ENCODE assay signal across 1 cellular context in the genomic region with DNA sequence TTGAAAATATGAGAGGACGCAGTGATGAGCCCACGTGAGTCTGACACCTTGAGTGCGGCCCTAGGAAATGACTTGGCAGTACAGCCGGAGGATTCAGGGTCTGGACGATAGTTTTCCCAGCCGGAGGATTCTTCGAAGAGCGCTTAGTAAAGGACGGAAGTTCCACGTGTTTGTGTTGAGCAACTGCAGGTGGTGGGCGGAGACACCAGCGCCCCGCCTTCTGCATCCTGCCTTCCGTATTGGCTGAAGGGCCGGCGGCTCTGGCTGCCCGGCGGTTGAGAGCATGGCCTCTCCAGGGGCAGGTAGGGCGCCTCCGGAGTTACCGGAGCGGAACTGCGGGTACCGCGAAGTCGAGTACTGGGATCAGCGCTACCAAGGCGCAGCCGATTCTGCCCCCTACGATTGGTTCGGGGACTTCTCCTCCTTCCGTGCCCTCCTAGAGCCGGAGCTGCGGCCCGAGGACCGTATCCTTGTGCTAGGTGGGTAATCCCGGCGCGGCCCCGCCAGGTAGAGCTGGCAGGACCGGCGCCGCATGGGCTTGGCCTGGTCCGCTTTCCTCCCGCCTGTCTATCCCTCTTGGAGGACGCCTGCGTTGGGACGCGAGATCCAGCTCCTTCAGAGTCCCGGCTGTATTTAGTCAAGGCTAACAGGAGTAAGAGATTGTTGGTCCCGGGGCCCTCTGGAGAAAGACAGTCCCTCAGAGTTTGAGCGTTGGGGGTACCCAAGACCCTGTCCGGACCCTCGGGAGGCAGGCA.
A peak's percentile ranks its signal among the peaks of the same experiment; 100 is the strongest.
TF ChIP-seq lines count a peak whose summit lies in the region.

A gene (plus strand): TSS at position 261 of the 755 bp plus-strand sequence. CDS start 23 bp downstream, at position 284.

TF ChIP-seq in HepG2, 621 proteins besides CTCF, POLR2A, EP300 and RAD21 (continued from another document and continues in another):
- TF ChIP-seq, protein P1, sequence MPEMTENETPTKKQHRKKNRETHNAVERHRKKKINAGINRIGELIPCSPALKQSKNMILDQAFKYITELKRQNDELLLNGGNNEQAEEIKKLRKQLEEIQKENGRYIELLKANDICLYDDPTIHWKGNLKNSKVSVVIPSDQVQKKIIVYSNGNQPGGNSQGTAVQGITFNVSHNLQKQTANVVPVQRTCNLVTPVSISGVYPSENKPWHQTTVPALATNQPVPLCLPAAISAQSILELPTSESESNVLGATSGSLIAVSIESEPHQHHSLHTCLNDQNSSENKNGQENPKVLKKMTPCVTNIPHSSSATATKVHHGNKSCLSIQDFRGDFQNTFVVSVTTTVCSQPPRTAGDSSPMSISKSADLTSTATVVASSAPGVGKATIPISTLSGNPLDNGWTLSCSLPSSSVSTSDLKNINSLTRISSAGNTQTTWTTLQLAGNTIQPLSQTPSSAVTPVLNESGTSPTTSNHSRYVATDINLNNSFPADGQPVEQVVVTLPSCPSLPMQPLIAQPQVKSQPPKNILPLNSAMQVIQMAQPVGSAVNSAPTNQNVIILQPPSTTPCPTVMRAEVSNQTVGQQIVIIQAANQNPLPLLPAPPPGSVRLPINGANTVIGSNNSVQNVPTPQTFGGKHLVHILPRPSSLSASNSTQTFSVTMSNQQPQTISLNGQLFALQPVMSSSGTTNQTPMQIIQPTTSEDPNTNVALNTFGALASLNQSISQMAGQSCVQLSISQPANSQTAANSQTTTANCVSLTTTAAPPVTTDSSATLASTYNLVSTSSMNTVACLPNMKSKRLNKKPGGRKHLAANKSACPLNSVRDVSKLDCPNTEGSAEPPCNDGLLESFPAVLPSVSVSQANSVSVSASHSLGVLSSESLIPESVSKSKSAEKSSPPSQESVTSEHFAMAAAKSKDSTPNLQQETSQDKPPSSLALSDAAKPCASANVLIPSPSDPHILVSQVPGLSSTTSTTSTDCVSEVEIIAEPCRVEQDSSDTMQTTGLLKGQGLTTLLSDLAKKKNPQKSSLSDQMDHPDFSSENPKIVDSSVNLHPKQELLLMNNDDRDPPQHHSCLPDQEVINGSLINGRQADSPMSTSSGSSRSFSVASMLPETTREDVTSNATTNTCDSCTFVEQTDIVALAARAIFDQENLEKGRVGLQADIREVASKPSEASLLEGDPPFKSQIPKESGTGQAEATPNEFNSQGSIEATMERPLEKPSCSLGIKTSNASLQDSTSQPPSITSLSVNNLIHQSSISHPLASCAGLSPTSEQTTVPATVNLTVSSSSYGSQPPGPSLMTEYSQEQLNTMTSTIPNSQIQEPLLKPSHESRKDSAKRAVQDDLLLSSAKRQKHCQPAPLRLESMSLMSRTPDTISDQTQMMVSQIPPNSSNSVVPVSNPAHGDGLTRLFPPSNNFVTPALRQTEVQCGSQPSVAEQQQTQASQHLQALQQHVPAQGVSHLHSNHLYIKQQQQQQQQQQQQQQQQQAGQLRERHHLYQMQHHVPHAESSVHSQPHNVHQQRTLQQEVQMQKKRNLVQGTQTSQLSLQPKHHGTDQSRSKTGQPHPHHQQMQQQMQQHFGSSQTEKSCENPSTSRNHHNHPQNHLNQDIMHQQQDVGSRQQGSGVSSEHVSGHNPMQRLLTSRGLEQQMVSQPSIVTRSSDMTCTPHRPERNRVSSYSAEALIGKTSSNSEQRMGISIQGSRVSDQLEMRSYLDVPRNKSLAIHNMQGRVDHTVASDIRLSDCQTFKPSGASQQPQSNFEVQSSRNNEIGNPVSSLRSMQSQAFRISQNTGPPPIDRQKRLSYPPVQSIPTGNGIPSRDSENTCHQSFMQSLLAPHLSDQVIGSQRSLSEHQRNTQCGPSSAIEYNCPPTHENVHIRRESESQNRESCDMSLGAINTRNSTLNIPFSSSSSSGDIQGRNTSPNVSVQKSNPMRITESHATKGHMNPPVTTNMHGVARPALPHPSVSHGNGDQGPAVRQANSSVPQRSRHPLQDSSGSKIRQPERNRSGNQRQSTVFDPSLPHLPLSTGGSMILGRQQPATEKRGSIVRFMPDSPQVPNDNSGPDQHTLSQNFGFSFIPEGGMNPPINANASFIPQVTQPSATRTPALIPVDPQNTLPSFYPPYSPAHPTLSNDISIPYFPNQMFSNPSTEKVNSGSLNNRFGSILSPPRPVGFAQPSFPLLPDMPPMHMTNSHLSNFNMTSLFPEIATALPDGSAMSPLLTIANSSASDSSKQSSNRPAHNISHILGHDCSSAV (CRISPR knock-in tag; IDR thresholded peaks at IDR 0.05; ENCODE audit: borderline replicate concordance): no peak
- no peak for TF ChIP-seq TARDBP (CRISPR knock-in tag; IDR thresholded peaks at IDR 0.05)
- TF ChIP-seq, protein P2, sequence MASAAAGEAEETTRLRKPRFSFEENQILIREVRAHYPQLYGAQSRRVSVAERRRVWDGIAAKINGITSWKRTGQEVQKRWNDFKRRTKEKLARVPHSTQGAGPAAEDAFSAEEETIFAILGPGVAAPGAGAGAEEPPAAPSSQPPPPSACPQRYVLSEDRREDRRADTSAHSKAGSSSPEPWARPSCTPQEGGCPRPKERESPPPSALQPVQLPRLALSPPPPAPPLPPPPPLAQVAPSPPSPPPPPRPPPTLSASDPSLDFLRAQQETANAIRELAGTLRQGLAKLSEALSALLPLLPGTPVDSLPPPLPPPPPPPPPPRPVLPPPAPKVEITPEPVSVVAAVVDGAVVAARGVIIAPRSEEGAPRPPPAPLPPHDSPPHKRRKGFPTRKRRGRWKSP (CRISPR knock-in tag; IDR thresholded peaks at IDR 0.05): peak; percentile 45; the same call in 1 of the 2 replicates
- peak; percentile 30; the same call in 1 of the 2 replicates for TF ChIP-seq ELF3 (CRISPR knock-in tag; IDR thresholded peaks at IDR 0.05)
- TF ChIP-seq MZF1 (CRISPR knock-in tag; IDR thresholded peaks at IDR 0.05; ENCODE audit: borderline replicate concordance): no peak
- TF ChIP-seq ZFP36L1 (CRISPR knock-in tag; IDR thresholded peaks at IDR 0.05): no peak
- no peak for TF ChIP-seq PAF1 (CRISPR knock-in tag; IDR thresholded peaks at IDR 0.05)
- no peak for TF ChIP-seq CBX5 (CRISPR knock-in tag; IDR thresholded peaks at IDR 0.05; ENCODE audit: borderline replicate concordance)
- TF ChIP-seq, protein P3, sequence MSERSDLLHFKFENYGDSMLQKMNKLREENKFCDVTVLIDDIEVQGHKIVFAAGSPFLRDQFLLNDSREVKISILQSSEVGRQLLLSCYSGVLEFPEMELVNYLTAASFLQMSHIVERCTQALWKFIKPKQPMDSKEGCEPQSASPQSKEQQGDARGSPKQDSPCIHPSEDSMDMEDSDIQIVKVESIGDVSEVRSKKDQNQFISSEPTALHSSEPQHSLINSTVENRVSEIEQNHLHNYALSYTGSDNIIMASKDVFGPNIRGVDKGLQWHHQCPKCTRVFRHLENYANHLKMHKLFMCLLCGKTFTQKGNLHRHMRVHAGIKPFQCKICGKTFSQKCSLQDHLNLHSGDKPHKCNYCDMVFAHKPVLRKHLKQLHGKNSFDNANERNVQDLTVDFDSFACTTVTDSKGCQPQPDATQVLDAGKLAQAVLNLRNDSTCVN (CRISPR knock-in tag; IDR thresholded peaks at IDR 0.05; ENCODE audit: borderline replicate concordance): no peak
- TF ChIP-seq CHD4 (IDR thresholded peaks at IDR 0.05; ENCODE audit: borderline replicate concordance, low read length): no peak
- TF ChIP-seq, protein P4, sequence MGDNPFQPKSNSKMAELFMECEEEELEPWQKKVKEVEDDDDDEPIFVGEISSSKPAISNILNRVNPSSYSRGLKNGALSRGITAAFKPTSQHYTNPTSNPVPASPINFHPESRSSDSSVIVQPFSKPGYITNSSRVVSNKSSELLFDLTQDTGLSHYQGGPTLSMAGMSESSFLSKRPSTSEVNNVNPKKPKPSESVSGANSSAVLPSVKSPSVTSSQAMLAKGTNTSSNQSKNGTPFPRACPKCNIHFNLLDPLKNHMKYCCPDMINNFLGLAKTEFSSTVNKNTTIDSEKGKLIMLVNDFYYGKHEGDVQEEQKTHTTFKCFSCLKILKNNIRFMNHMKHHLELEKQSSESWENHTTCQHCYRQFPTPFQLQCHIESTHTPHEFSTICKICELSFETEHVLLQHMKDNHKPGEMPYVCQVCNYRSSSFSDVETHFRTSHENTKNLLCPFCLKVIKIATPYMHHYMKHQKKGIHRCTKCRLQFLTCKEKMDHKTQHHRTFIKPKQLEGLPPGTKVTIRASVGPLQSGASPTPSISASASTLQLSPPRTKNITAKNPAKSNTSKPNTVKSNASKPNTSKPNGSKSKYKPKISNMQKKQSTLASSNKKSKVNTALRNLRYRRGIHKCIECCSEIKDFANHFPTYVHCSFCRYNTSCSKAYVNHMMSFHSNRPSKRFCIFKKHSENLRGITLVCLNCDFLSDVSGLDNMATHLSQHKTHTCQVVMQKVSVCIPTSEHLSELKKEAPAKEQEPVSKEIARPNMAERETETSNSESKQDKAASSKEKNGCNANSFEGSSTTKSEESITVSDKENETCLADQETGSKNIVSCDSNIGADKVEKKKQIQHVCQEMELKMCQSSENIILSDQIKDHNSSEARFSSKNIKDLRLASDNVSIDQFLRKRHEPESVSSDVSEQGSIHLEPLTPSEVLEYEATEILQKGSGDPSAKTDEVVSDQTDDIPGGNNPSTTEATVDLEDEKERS (CRISPR knock-in tag; IDR thresholded peaks at IDR 0.05): no peak
- no peak for TF ChIP-seq NBN (conservative IDR thresholded peaks at IDR 0.05)
- TF ChIP-seq ZNF660 (CRISPR knock-in tag; IDR thresholded peaks at IDR 0.05; ENCODE audit: borderline replicate concordance, low read depth): no peak
- TF ChIP-seq, protein P5, sequence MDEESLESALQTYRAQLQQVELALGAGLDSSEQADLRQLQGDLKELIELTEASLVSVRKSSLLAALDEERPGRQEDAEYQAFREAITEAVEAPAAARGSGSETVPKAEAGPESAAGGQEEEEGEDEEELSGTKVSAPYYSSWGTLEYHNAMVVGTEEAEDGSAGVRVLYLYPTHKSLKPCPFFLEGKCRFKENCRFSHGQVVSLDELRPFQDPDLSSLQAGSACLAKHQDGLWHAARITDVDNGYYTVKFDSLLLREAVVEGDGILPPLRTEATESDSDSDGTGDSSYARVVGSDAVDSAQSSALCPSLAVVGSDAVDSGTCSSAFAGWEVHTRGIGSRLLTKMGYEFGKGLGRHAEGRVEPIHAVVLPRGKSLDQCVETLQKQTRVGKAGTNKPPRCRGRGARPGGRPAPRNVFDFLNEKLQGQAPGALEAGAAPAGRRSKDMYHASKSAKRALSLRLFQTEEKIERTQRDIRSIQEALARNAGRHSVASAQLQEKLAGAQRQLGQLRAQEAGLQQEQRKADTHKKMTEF (CRISPR knock-in tag; IDR thresholded peaks at IDR 0.05): peak; percentile 54
- no peak for TF ChIP-seq ZNF510 (CRISPR knock-in tag; IDR thresholded peaks at IDR 0.05; ENCODE audit: low read depth)
- TF ChIP-seq, protein P6, sequence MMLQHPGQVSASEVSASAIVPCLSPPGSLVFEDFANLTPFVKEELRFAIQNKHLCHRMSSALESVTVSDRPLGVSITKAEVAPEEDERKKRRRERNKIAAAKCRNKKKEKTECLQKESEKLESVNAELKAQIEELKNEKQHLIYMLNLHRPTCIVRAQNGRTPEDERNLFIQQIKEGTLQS (CRISPR knock-in tag; IDR thresholded peaks at IDR 0.05): no peak
- TF ChIP-seq, protein P7, sequence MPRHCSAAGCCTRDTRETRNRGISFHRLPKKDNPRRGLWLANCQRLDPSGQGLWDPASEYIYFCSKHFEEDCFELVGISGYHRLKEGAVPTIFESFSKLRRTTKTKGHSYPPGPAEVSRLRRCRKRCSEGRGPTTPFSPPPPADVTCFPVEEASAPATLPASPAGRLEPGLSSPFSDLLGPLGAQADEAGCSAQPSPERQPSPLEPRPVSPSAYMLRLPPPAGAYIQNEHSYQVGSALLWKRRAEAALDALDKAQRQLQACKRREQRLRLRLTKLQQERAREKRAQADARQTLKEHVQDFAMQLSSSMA (CRISPR knock-in tag; IDR thresholded peaks at IDR 0.05): no peak
- TF ChIP-seq HDAC6 (IDR thresholded peaks at IDR 0.05; ENCODE audit: low read depth, low read length): no peak
- TF ChIP-seq, protein P8, sequence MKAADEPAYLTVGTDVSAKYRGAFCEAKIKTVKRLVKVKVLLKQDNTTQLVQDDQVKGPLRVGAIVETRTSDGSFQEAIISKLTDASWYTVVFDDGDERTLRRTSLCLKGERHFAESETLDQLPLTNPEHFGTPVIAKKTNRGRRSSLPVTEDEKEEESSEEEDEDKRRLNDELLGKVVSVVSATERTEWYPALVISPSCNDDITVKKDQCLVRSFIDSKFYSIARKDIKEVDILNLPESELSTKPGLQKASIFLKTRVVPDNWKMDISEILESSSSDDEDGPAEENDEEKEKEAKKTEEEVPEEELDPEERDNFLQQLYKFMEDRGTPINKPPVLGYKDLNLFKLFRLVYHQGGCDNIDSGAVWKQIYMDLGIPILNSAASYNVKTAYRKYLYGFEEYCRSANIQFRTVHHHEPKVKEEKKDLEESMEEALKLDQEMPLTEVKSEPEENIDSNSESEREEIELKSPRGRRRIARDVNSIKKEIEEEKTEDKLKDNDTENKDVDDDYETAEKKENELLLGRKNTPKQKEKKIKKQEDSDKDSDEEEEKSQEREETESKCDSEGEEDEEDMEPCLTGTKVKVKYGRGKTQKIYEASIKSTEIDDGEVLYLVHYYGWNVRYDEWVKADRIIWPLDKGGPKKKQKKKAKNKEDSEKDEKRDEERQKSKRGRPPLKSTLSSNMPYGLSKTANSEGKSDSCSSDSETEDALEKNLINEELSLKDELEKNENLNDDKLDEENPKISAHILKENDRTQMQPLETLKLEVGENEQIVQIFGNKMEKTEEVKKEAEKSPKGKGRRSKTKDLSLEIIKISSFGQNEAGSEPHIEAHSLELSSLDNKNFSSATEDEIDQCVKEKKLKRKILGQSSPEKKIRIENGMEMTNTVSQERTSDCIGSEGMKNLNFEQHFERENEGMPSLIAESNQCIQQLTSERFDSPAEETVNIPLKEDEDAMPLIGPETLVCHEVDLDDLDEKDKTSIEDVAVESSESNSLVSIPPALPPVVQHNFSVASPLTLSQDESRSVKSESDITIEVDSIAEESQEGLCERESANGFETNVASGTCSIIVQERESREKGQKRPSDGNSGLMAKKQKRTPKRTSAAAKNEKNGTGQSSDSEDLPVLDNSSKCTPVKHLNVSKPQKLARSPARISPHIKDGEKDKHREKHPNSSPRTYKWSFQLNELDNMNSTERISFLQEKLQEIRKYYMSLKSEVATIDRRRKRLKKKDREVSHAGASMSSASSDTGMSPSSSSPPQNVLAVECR (CRISPR knock-in tag; IDR thresholded peaks at IDR 0.05; ENCODE audit: borderline replicate concordance): peak; percentile 76; the same call in 1 of the 2 replicates
- TF ChIP-seq SALL1 (CRISPR knock-in tag; IDR thresholded peaks at IDR 0.05): peak; percentile 80
- TF ChIP-seq ETV6 (CRISPR knock-in tag; conservative IDR thresholded peaks at IDR 0.05): no peak
- peak; percentile 74; the same call in 1 of the 2 replicates for TF ChIP-seq ZNF670 (CRISPR knock-in tag; IDR thresholded peaks at IDR 0.05; ENCODE audit: borderline replicate concordance)
- TF ChIP-seq, protein P9, sequence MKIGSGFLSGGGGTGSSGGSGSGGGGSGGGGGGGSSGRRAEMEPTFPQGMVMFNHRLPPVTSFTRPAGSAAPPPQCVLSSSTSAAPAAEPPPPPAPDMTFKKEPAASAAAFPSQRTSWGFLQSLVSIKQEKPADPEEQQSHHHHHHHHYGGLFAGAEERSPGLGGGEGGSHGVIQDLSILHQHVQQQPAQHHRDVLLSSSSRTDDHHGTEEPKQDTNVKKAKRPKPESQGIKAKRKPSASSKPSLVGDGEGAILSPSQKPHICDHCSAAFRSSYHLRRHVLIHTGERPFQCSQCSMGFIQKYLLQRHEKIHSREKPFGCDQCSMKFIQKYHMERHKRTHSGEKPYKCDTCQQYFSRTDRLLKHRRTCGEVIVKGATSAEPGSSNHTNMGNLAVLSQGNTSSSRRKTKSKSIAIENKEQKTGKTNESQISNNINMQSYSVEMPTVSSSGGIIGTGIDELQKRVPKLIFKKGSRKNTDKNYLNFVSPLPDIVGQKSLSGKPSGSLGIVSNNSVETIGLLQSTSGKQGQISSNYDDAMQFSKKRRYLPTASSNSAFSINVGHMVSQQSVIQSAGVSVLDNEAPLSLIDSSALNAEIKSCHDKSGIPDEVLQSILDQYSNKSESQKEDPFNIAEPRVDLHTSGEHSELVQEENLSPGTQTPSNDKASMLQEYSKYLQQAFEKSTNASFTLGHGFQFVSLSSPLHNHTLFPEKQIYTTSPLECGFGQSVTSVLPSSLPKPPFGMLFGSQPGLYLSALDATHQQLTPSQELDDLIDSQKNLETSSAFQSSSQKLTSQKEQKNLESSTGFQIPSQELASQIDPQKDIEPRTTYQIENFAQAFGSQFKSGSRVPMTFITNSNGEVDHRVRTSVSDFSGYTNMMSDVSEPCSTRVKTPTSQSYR (CRISPR knock-in tag; IDR thresholded peaks at IDR 0.05; ENCODE audit: borderline replicate concordance): no peak
- no peak for TF ChIP-seq EZH2 (conservative IDR thresholded peaks at IDR 0.05; ENCODE audit: low read depth, low read length)
